8 cellular contexts compared by ENCODE assay signal in the genomic region with DNA sequence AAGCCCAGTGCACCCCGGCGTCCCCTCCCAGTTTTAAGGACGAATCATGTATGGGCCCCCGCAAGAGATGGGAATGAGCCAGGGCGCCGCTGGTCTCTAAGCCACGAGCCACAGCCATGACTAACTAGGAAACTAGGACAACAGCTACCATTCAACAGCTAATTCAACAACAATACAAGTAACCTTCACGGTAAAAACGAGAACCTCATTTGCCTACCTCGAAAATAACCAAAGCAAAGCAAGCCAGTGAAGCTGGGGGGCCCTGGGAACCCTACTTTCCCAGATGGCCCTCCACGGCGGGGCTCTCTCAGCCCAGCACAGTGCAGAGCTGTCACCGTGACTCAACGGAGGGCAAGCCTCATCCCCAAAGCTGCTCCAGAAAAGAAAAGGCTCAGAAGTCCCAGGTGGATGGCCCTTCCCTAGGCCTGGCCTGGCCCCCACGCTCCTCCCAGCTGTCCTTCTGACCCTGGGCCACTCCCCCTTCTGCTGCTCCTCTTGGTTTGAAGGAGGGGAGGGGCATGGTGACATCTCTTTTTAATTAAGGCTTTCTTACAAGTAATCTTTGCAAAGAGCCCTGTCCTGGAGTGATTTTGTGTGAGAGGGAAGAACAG.
A peak's percentile ranks its signal among the peaks of the same experiment; 100 is the strongest.
DNase-seq lines count a peak whose midpoint lies in the region; ATAC-seq and TF ChIP-seq lines count a peak whose summit lies in the region.

No MANE protein-coding gene starts in this region.

- no peaks in the 10 kb centered on the region for H3K27me3 ChIP-seq in hepatocyte
- H3K27me3 ChIP-seq in stomach = no peaks in the 10 kb centered on the region

- no peak for TF ChIP-seq POLR2A in stomach (IDR thresholded peaks at IDR 0.05)

- H3K4me2 ChIP-seq in hepatocyte = peak overlapping the region; percentile 59

- peaks cover 14% of the 10 kb centered on the region for H4K20me1 ChIP-seq in hepatocyte (ENCODE audit: insufficient read depth, poor library complexity, severe bottlenecking)

- peaks cover 4% of the 10 kb centered on the region for H3K36me3 Mint-ChIP-seq in IgD-negative memory B cell
- peaks cover 2% of the 10 kb centered on the region for H3K36me3 Mint-ChIP-seq in activated naive CD8-positive, alpha-beta T cell treated with anti-CD3 and anti-CD28 coated beads, Interleukin-2, amount 50 U/mL, for 24 hours (ENCODE audit: low read depth)

- H3K4me3 Mint-ChIP-seq in IgD-negative memory B cell = peak overlapping the region in 3 of 4 donors; percentile 61 to 71 (median 63)
- H3K4me3 Mint-ChIP-seq in activated naive CD8-positive, alpha-beta T cell treated with anti-CD3 and anti-CD28 coated beads, Interleukin-2, amount 50 U/mL, for 24 hours = peak overlapping the region; percentile 32

- H3K9me2 ChIP-seq in hepatocyte (replicated peaks; ENCODE audit: insufficient read depth) = no peaks in the 10 kb centered on the region

- H3K27me3 Mint-ChIP-seq in IgD-negative memory B cell = peaks cover 61% of the 10 kb centered on the region
- peaks cover 18% of the 10 kb centered on the region for H3K27me3 Mint-ChIP-seq in activated naive CD8-positive, alpha-beta T cell treated with anti-CD3 and anti-CD28 coated beads, Interleukin-2, amount 50 U/mL, for 24 hours

- H3K4me1 Mint-ChIP-seq in IgD-negative memory B cell = peaks cover 21 to 22% (median 21%) of the 10 kb centered on the region in 3 donors
- H3K4me1 Mint-ChIP-seq in activated naive CD8-positive, alpha-beta T cell treated with anti-CD3 and anti-CD28 coated beads, Interleukin-2, amount 50 U/mL, for 24 hours = peaks cover 57% of the 10 kb centered on the region

- intact Hi-C loops in stomach (cut with DNase I; ENCODE audit: low total_unique reads) = no loop called here

- H2AFZ ChIP-seq in hepatocyte = no peak overlapping the region

- DNase-seq in AG10803 (ENCODE audit: low read depth) (peak; percentile 81), hepatocyte (ENCODE audit: low spot score) (no peak), stomach (peak; percentile 29)
- peak; percentile 53 for DNase-seq in activated naive CD8-positive, alpha-beta T cell treated with anti-CD3 and anti-CD28 coated beads, Interleukin-2, amount 50 U/mL, for 24 hours

- TF ChIP-seq CTCF in AG10803 (conservative IDR thresholded peaks at IDR 0.05; ENCODE audit: low read length) (no peak), hepatocyte (IDR thresholded peaks at IDR 0.05; ENCODE audit: poor library complexity) (no peak), stomach (IDR thresholded peaks at IDR 0.05) (no peak)

- H3K36me3 ChIP-seq in hepatocyte (replicated peaks; ENCODE audit: insufficient read depth, low read depth) = no peaks in the 10 kb centered on the region
- H3K36me3 ChIP-seq in stomach = no peaks in the 10 kb centered on the region

- H3K4me3 ChIP-seq in AG10803 (ENCODE audit: low read length) = peak overlapping the region; percentile 37
- H3K4me3 ChIP-seq in hepatocyte = no peak overlapping the region
- peak overlapping the region in 2 of 4 donors; percentile 17 for H3K4me3 ChIP-seq in stomach

- peak overlapping the region in 2 of 3 donors; percentile 5 to 60 for H3K27ac Mint-ChIP-seq in IgD-negative memory B cell
- peak overlapping the region; percentile 49 for H3K27ac Mint-ChIP-seq in activated naive CD8-positive, alpha-beta T cell treated with anti-CD3 and anti-CD28 coated beads, Interleukin-2, amount 50 U/mL, for 24 hours

- peaks cover 87% of the 10 kb centered on the region for H3K79me2 ChIP-seq in hepatocyte

- H3K27ac ChIP-seq in hepatocyte = peak overlapping the region; percentile 85
- peak overlapping the region; percentile 49 to 85 (median 77) for H3K27ac ChIP-seq in stomach

- ATAC-seq in activated naive CD8-positive, alpha-beta T cell treated with anti-CD3 and anti-CD28 coated beads, Interleukin-2, amount 50 U/mL, for 24 hours = peak; percentile 51
- ATAC-seq in GM18517 (IDR thresholded peaks at IDR 0.05; ENCODE audit: unreplicated experiment) = no peak
- ATAC-seq in GM21423 (IDR thresholded peaks at IDR 0.05; ENCODE audit: unreplicated experiment) = no peak
- no peak for ATAC-seq in GM21528 (IDR thresholded peaks at IDR 0.05; ENCODE audit: low FRiP score, unreplicated experiment)

- H3K4me1 ChIP-seq in hepatocyte (ENCODE audit: insufficient read depth) (peaks cover 41% of the 10 kb centered on the region), stomach (peaks cover 43 to 90% (median 65%) of the 10 kb centered on the region in 4 donors)

- 82% methylated on average over 15 of the region's 15 CpGs for WGBS in hepatocyte (ENCODE audit: low lambda C conversion rate, missing lambda C conversion rate)
- 66 to 82% (median 74%) methylated on average over 15 of the region's 15 CpGs for WGBS in stomach, 5 donors

- H3K9me3 Mint-ChIP-seq in IgD-negative memory B cell = no peaks in the 10 kb centered on the region
- no peaks in the 10 kb centered on the region for H3K9me3 Mint-ChIP-seq in activated naive CD8-positive, alpha-beta T cell treated with anti-CD3 and anti-CD28 coated beads, Interleukin-2, amount 50 U/mL, for 24 hours

- no peak for TF ChIP-seq EP300 in stomach (IDR thresholded peaks at IDR 0.05)

- no peaks in the 10 kb centered on the region for H3K9me3 ChIP-seq in hepatocyte (ENCODE audit: low read depth)
- H3K9me3 ChIP-seq in stomach = no peaks in the 10 kb centered on the region
